ENCODE assay signal across 8 cellular contexts in genomic region chrX:14030248-14030592, GRCh38. TPM values are rescaled to one million over a fixed set of nuclear protein-coding genes. Genes with fewer than 3 reads are reported as not detected.
DNase-seq lines count a peak whose midpoint lies in the region; ATAC-seq, FAIRE-seq and TF ChIP-seq lines count a peak whose summit lies in the region.

No MANE protein-coding gene starts in this region.

- TF ChIP-seq RAD21 in GM12878 (IDR thresholded peaks at IDR 0.05; ENCODE audit: insufficient read depth, low read depth, low read length), result no peak

- TF ChIP-seq CTCF in LNCaP clone FGC (IDR thresholded peaks at IDR 0.05; ENCODE audit: control insufficient read depth, extremely low read depth, insufficient read depth), result no peak
- TF ChIP-seq CTCF in GM12878 (IDR thresholded peaks at IDR 0.05 in 2 of 3, conservative IDR thresholded peaks at IDR 0.05 in 1 of 3; ENCODE audit: control insufficient read depth in 2 of 3, extremely low read depth in 1 of 3, insufficient read depth in 1 of 3, low read depth in 3 of 3, low read length in 3 of 3), result no peak
- TF ChIP-seq CTCF in left lung (IDR thresholded peaks at IDR 0.05), result no peak
- no peak for TF ChIP-seq CTCF in tibial nerve (IDR thresholded peaks at IDR 0.05)

- peak overlapping the region; percentile 40 for H3K4me2 ChIP-seq in GM12878 (ENCODE audit: control insufficient read depth, insufficient read depth)

- DNase-seq in NCI-H1105 treated with DMSO at 0.1 percent for 48 hours (lab: John Stamatoyannopoulos, UW) (peak; percentile 27), NCI-H1105 (lab: John Stamatoyannopoulos, UW) (no peak), LNCaP clone FGC (ENCODE audit: low read depth) (no peak), GM12878 (ENCODE audit: low read depth, low spot score) (no peak), left lung (no peak), tibial nerve (ENCODE audit: low spot score in 2 of 2) (no peak), SW 1271 (lab: John Stamatoyannopoulos, UW) (no peak), amygdala (lab: John Stamatoyannopoulos, UW) (no peak)

- peaks cover 15% of the 10 kb centered on the region for H3K79me2 ChIP-seq in GM12878 (ENCODE audit: control insufficient read depth, insufficient read depth, low read length)

- TF ChIP-seq EP300 in GM12878 (IDR thresholded peaks at IDR 0.05; ENCODE audit: borderline replicate concordance in 1 of 2, control insufficient read depth in 1 of 2, low read depth in 2 of 2, low read length in 2 of 2) (0 out of 4 replicates have a peak, but pooled peaks of 1 of the 2 experiments have one; percentile 2), tibial nerve (IDR thresholded peaks at IDR 0.05) (no peak)

- H3K4me1 ChIP-seq in GM12878 (ENCODE audit: control insufficient read depth, insufficient read depth, low read length) (peaks cover 6% of the 10 kb centered on the region), left lung (peaks cover 0 to 3% of the 10 kb centered on the region in 2 donors), tibial nerve (peaks cover 0 to 28% (median 12%) of the 10 kb centered on the region in 4 donors)

- H3K27me3 ChIP-seq in GM12878 (replicated peaks in 1 of 2; ENCODE audit: control insufficient read depth in 2 of 2, insufficient read depth in 2 of 2, low read length in 1 of 2) (no peaks in the 10 kb centered on the region), left lung (no peaks in the 10 kb centered on the region), tibial nerve (peaks cover 0 to 15% of the 10 kb centered on the region in 2 donors)

- H3K36me3 ChIP-seq in GM12878 (ENCODE audit: control insufficient read depth in 2 of 2, insufficient read depth in 2 of 2, low read length in 1 of 2) (no peaks in the 10 kb centered on the region), left lung (no peaks in the 10 kb centered on the region), tibial nerve (no peaks in the 10 kb centered on the region)

- TF ChIP-seq POLR2A in GM12878 (IDR thresholded peaks at IDR 0.05; ENCODE audit: low read depth, low read length) (no peak), tibial nerve (IDR thresholded peaks at IDR 0.05) (no peak)

- no peaks in the 10 kb centered on the region for H4K20me1 ChIP-seq in GM12878 (ENCODE audit: control insufficient read depth, insufficient read depth)

- no peak for FAIRE-seq in GM12878 (lab: Jason Lieb, UNC)

- peak overlapping the region; percentile 79 for H3K9ac ChIP-seq in GM12878 (ENCODE audit: control insufficient read depth, insufficient read depth, low read length)

- TSS peak; percentile 87 for BruUV-seq in GM12878 (replicated peaks; lab: Mats Ljungman, UMichigan)

- no peaks in the 10 kb centered on the region; the same call in 2 of the 3 replicates for H3K9me3 ChIP-seq in GM12878 (replicated peaks; ENCODE audit: control insufficient read depth, insufficient read depth, low read length)
- no peaks in the 10 kb centered on the region for H3K9me3 ChIP-seq in left lung
- no peaks in the 10 kb centered on the region for H3K9me3 ChIP-seq in tibial nerve

- ATAC-seq in GM12878 (peak; percentile 8; the same call in 1 of the 3 replicates), left lung (peak; percentile 16)

- peak overlapping the region; percentile 42 for H2AFZ ChIP-seq in GM12878 (ENCODE audit: control insufficient read depth, low read depth, low read length)

- SMC1A ChIA-PET in GM12878 (lab: Charles Lee; ENCODE audit: uncharacterized antibody, unreplicated experiment), result interaction anchor here (1.4 to 2.8 kb wide), 6 partner anchors 11 to 1216 kb away, joined by 6 to 19 read pairs (median 10); no protein-coding TSS in a partner anchor

- RAD21 ChIA-PET in GM12878 (lab: Charles Lee; ENCODE audit: unreplicated experiment), result interaction anchor here (0.9 to 5.2 kb wide), 7 partner anchors 132 to 938 kb away, joined by 3 to 28 read pairs (median 4); partner anchors contain the start of genes OFD1 and TRAPPC2

- H3K27ac ChIP-seq in GM12878 (ENCODE audit: control insufficient read depth, insufficient read depth), result peak overlapping the region; percentile 77
- peak overlapping the region; percentile 84 to 91 for H3K27ac ChIP-seq in left lung
- peak overlapping the region; percentile 76 to 91 (median 88) for H3K27ac ChIP-seq in tibial nerve

- intact Hi-C loops in GM12878 (cut with micrococcal nuclease; ENCODE audit: unreplicated experiment), result no loop called here
- intact Hi-C loops in left lung (cut with DNase I), result loop anchor here in 1 of 2 donors (5.0 to 10.0 kb wide), 3 partner anchors 295 to 525 kb away; partner anchors contain the start of genes OFD1 and TRAPPC2

- H3K4me3 ChIP-seq in LNCaP clone FGC (ENCODE audit: low read depth, low read length) (peak overlapping the region; percentile 71), GM12878 (peak overlapping the region; percentile 81), left lung (peak overlapping the region; percentile 54 to 58), tibial nerve (peak overlapping the region; percentile 58 to 70 (median 68))

- POLR2A ChIA-PET in GM12878 (lab: Charles Lee), result interaction anchor here (1.3 to 2.3 kb wide), 2 partner anchors 132 to 333 kb away, joined by 7 read pairs; no protein-coding TSS in a partner anchor

- in situ Hi-C loops in GM12878 (cut with MboI), result loop anchor here (5.0 to 10.0 kb wide), 3 partner anchors 378 to 1115 kb away; partner anchors contain the start of gene TCEANC

- 10% methylated on average over 4 of the region's 4 CpGs for WGBS in GM12878 (ENCODE audit: insufficient coverage, insufficient replicate concordance, low lambda C conversion rate, missing lambda C conversion rate)
- WGBS in tibial nerve, 2 donors, result 12 to 31% methylated on average over 4 of the region's 4 CpGs

- CTCF ChIA-PET in GM12878 (lab: Yijun Ruan, JAX), result interaction anchor here (0.9 to 1.9 kb wide), 6 partner anchors 9 to 523 kb away, joined by 3 to 6 read pairs (median 3); no protein-coding TSS in a partner anchor

TF ChIP-seq in GM12878, 131 proteins besides CTCF, POLR2A, EP300 and RAD21:
- no peak for TF ChIP-seq IKZF1 (conservative IDR thresholded peaks at IDR 0.05)
- TF ChIP-seq MEF2A (IDR thresholded peaks at IDR 0.05; ENCODE audit: insufficient read depth, low read depth, low read length), result 0 out of 2 replicates have a peak, but pooled peaks have one; percentile 10
- TF ChIP-seq POLR2AphosphoS2 (IDR thresholded peaks at IDR 0.05; ENCODE audit: low read depth, low read length), result no peak
- no peak for TF ChIP-seq CHD1 (IDR thresholded peaks at IDR 0.05; ENCODE audit: low read depth, low read length)
TF ChIP-seq in GM12878: peak in this region for 1.

RNA-seq across cellular contexts. Expression of gene GEMIN8, which starts 0.5 kb away (rescaled TPM):
- total RNA-seq in GM12878 (2013; cell fraction: nucleolus; rRNA removed), result 30.3 and 32.2 TPM in 2 replicates
- total RNA-seq in GM12878 (2014; rRNA removed) (22.3 and 23.2 TPM in 2 replicates), GM12878 (2014; rRNA removed; fragmentation: Illumina TruSeq; extraction: Trizol) (19.0 and 19.9 TPM in 2 replicates), GM12878 (2021) (23.4 and 24.9 TPM in 2 replicates), left lung (10 to 100 TPM; 14.5 to 20.6 TPM), tibial nerve (10 to 100 TPM; 27.8 to 41.4 (median 37.9) TPM)
- 17.1 TPM for polyA plus RNA-seq in GM12878 (2011; ENCODE audit: low read depth)
- polyA plus RNA-seq in GM12878 (2011; rRNA removed) (69.9 and 87.0 TPM in 2 replicates), GM12878 (2014; fragmentation: Illumina TruSeq; extraction: Trizol) (25.4 and 25.9 TPM in 2 replicates), GM12878 (2014; fragmentation: Nextera tagmentation; extraction: Ambion mirVana) (10 to 100 TPM; 18.4 to 29.5 TPM), GM12878 (2014; rRNA removed) (28.6 and 29.6 TPM in 2 replicates), GM12878 (2016; fragmentation: Nextera tagmentation; extraction: Ambion mirVana) (10 to 100 TPM; 29.9 to 34.2 TPM)
- polyA plus RNA-seq in GM12878 (2011; cell fraction: cytosol; rRNA removed), result 86.0 and 90.5 TPM in 2 replicates
- 81.2 and 118 TPM in 2 replicates for polyA plus RNA-seq in GM12878 (2011; cell fraction: nucleus; rRNA removed)
- polyA plus RNA-seq in GM12878 (2012), result 17.2 and 27.8 TPM in 2 replicates
- 82.6 and 83.7 TPM in 2 replicates for polyA minus RNA-seq in GM12878 (2011; rRNA and poly(A)+ RNA removed)
- 14.8 and 16.3 TPM in 2 replicates for polyA minus RNA-seq in GM12878 (2011; cell fraction: cytosol; rRNA and poly(A)+ RNA removed)
- polyA minus RNA-seq in GM12878 (2011; cell fraction: nucleus; rRNA and poly(A)+ RNA removed), result 29.5 and 36.7 TPM in 2 replicates
